12 cellular contexts compared by ENCODE assay signal in the genomic region with DNA sequence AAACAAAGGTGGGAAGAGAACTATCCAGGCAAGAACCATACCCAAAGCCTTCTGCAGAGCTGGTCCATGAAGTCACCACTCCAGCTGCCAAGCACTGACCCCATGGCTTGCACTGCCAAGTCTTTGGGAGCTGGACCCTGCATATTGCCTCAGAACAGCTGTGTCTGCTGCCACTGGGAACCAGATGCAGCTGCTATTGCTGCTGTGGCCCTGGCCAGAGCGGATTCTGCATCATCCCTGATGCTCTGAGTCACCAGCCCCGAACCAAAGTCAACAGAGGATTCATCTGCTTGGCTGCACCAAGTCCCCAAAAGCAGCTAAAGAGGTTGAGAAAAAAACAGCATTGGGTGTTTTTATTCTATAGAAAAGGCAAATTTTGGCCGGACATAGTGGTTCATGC. TPM values are rescaled to one million over a fixed set of nuclear protein-coding genes. Genes with fewer than 3 reads are reported as not detected.
DNase-seq lines count a peak whose midpoint lies in the region; ATAC-seq and TF ChIP-seq lines count a peak whose summit lies in the region.
"Had no signal": no experiment of that assay in that cellular context is flagged by ENCODE, and none has a peak within 500 bp of the region (broad histone marks: within the 10 kb centered on the region; RNA-seq: fewer than 3 reads in every experiment).

No MANE protein-coding gene starts in this region.

- H3K36me3 Mint-ChIP-seq in Caco-2 (ENCODE audit: insufficient read depth, unreplicated experiment) = no peaks in the 10 kb centered on the region
- H3K36me3 Mint-ChIP-seq in stimulated activated effector memory CD8-positive, alpha-beta T cell treated with anti-CD3 and anti-CD28 coated beads, Interleukin-12 subunit alpha, Interleukin-12 subunit beta, amount 100 ng/mL, for 72 hours = no peaks in the 10 kb centered on the region
- H3K36me3 Mint-ChIP-seq: CD8-positive, alpha-beta T cell had no signal

- H3K4me3 Mint-ChIP-seq in Caco-2 (ENCODE audit: unreplicated experiment) = no peak overlapping the region
- no peak overlapping the region for H3K4me3 Mint-ChIP-seq in stimulated activated effector memory CD8-positive, alpha-beta T cell treated with anti-CD3 and anti-CD28 coated beads, Interleukin-12 subunit alpha, Interleukin-12 subunit beta, amount 100 ng/mL, for 72 hours
- H3K4me3 Mint-ChIP-seq: activated T-cell treated with anti-CD3 and anti-CD28 coated beads, Interleukin-2, amount 50 U/mL, for 4 hours; CD8-positive, alpha-beta T cell had no signal

- POLR2A ChIA-PET in AG04449 (lab: Yijun Ruan, JAX) (no interaction called here), Caco-2 (lab: Charles Lee) (no interaction called here)

- no peaks in the 10 kb centered on the region for H3K27me3 Mint-ChIP-seq in Caco-2 (ENCODE audit: insufficient read depth, unreplicated experiment)

- H3K4me1 Mint-ChIP-seq in Caco-2 (ENCODE audit: low read depth, unreplicated experiment) = peaks cover 15% of the 10 kb centered on the region
- H3K4me1 Mint-ChIP-seq in stimulated activated effector memory CD8-positive, alpha-beta T cell treated with anti-CD3 and anti-CD28 coated beads, Interleukin-12 subunit alpha, Interleukin-12 subunit beta, amount 100 ng/mL, for 72 hours = no peaks in the 10 kb centered on the region

- H3K27me3 ChIP-seq in Caco-2 (replicated peaks; ENCODE audit: control insufficient read depth, insufficient read depth, low read length) = no peaks in the 10 kb centered on the region
- H3K27me3 ChIP-seq: esophagus squamous epithelium, SJSA1 had no signal

- DNase-seq in AG04449 (ENCODE audit: low read depth, low spot score) = peak; percentile 46
- DNase-seq in LHCN-M2 (ENCODE audit: low read depth) = peak; percentile 100
- peak; percentile 87 for DNase-seq in choroid plexus epithelial cell (ENCODE audit: low read depth)
- DNase-seq in kidney tubule cell (ENCODE audit: low spot score) = peak; percentile 67
- DNase-seq in Caco-2 = no peak
- DNase-seq in activated CD4-positive, alpha-beta T cell treated with anti-CD3 and anti-CD28 coated beads for 4 hours = no peak
- DNase-seq in stimulated activated effector memory CD8-positive, alpha-beta T cell treated with anti-CD3 and anti-CD28 coated beads, Interleukin-12 subunit alpha, Interleukin-12 subunit beta, amount 100 ng/mL, for 72 hours (ENCODE audit: low spot score in 2 of 2) = no peak
- DNase-seq in HuH-7 (ENCODE audit: low spot score) = no peak
- DNase-seq: activated T-cell treated with anti-CD3 and anti-CD28 coated beads, Interleukin-2, amount 50 U/mL, for 4 hours; CD8-positive, alpha-beta T cell; esophagus squamous epithelium had no signal

- no TSS peak for BruUV-seq in Caco-2 (replicated peaks; lab: Mats Ljungman, UMichigan)

- intact Hi-C loops in Caco-2 (cut with micrococcal nuclease; ENCODE audit: unreplicated experiment) = no loop called here

- TF ChIP-seq CTCF in AG04449 (IDR thresholded peaks at IDR 0.05; ENCODE audit: insufficient read depth, low read length, missing control alignments) (no peak), choroid plexus epithelial cell (conservative IDR thresholded peaks at IDR 0.05; ENCODE audit: low read depth, low read length) (no peak), Caco-2 (IDR thresholded peaks at IDR 0.05; ENCODE audit: insufficient read depth in 1 of 2, low read depth in 1 of 2, low read length in 1 of 2, severe bottlenecking in 1 of 2, unreplicated experiment in 1 of 2) (no peak)

- ATAC-seq in stimulated activated effector memory CD8-positive, alpha-beta T cell treated with anti-CD3 and anti-CD28 coated beads, Interleukin-12 subunit alpha, Interleukin-12 subunit beta, amount 100 ng/mL, for 72 hours = no peak
- ATAC-seq: activated T-cell treated with anti-CD3 and anti-CD28 coated beads, Interleukin-2, amount 50 U/mL, for 4 hours; CD8-positive, alpha-beta T cell had no signal

- no peaks in the 10 kb centered on the region for H3K36me3 ChIP-seq in Caco-2 (ENCODE audit: control insufficient read depth, insufficient read depth, low read length)
- H3K36me3 ChIP-seq: esophagus squamous epithelium, SJSA1 had no signal

- H3K4me1 ChIP-seq in Caco-2 = peaks cover 30% of the 10 kb centered on the region

- H3K27ac Mint-ChIP-seq in Caco-2 (ENCODE audit: unreplicated experiment) = no peak overlapping the region
- no peak overlapping the region for H3K27ac Mint-ChIP-seq in stimulated activated effector memory CD8-positive, alpha-beta T cell treated with anti-CD3 and anti-CD28 coated beads, Interleukin-12 subunit alpha, Interleukin-12 subunit beta, amount 100 ng/mL, for 72 hours
- H3K27ac Mint-ChIP-seq: CD8-positive, alpha-beta T cell had no signal

- H3K4me3 ChIP-seq in AG04449 (ENCODE audit: low read depth, low read length) = no peak overlapping the region
- no peak overlapping the region for H3K4me3 ChIP-seq in choroid plexus epithelial cell (ENCODE audit: low read depth, low read length)
- no peak overlapping the region for H3K4me3 ChIP-seq in Caco-2 (ENCODE audit: low read depth, low read length)
- H3K4me3 ChIP-seq: esophagus squamous epithelium, SJSA1 had no signal

- no peaks in the 10 kb centered on the region for H3K9me3 Mint-ChIP-seq in Caco-2 (ENCODE audit: unreplicated experiment)
- H3K9me3 Mint-ChIP-seq in stimulated activated effector memory CD8-positive, alpha-beta T cell treated with anti-CD3 and anti-CD28 coated beads, Interleukin-12 subunit alpha, Interleukin-12 subunit beta, amount 100 ng/mL, for 72 hours = no peaks in the 10 kb centered on the region
- H3K9me3 Mint-ChIP-seq: activated T-cell treated with anti-CD3 and anti-CD28 coated beads, Interleukin-2, amount 50 U/mL, for 4 hours; CD8-positive, alpha-beta T cell had no signal

- CTCF ChIA-PET in AG04449 (lab: Yijun Ruan, JAX) = interaction anchor here (1.4 kb wide), 1 partner anchor 12 kb away, joined by 4 read pairs; no protein-coding TSS in a partner anchor
- CTCF ChIA-PET in Caco-2 (lab: Charles Lee) = no interaction called here

- no peaks in the 10 kb centered on the region for H3K9me3 ChIP-seq in Caco-2
- H3K9me3 ChIP-seq: esophagus squamous epithelium, SJSA1 had no signal

RNA-seq across cellular contexts. Expression of gene GSAP, which starts 39.2 kb away (rescaled TPM):
- total RNA-seq in LHCN-M2 (2014; rRNA removed) (21.6 and 24.8 TPM in 2 replicates), Caco-2 (2022) (25.7 and 27.1 TPM in 2 replicates)
- polyA plus RNA-seq in LHCN-M2 (2012) = 5.7 TPM

Comparison
In these comparisons a context has a peak if more than half of its experiments do, and no peak if none do; other contexts are left out.
1. DNase-seq: peak in AG04449 (single experiment), LHCN-M2 (single experiment), choroid plexus epithelial cell (single experiment) and kidney tubule cell (single experiment); none in Caco-2 (0 of 2), activated CD4-positive, alpha-beta T cell treated with anti-CD3 and anti-CD28 coated beads for 4 hours (0 of 2), stimulated activated effector memory CD8-positive, alpha-beta T cell treated with anti-CD3 and anti-CD28 coated beads, Interleukin-12 subunit alpha, Interleukin-12 subunit beta, amount 100 ng/mL, for 72 hours (0 of 2) and HuH-7 (single experiment).